In genomic region chr3:194107126-194107525, GRCh38 we compare ENCODE assay signal across 30 cellular contexts. TPM values are rescaled to one million over a fixed set of nuclear protein-coding genes. Genes with fewer than 3 reads are reported as not detected.
DNase-seq lines count a peak whose midpoint lies in the region; ATAC-seq and TF ChIP-seq lines count a peak whose summit lies in the region.
"Had no signal": no experiment of that assay in that cellular context is flagged by ENCODE, and none has a peak within 500 bp of the region (broad histone marks: within the 10 kb centered on the region; RNA-seq: fewer than 3 reads in every experiment).

No MANE protein-coding gene starts in this region.

- peaks cover 17% of the 10 kb centered on the region for H3K4me1 Mint-ChIP-seq in activated naive CD8-positive, alpha-beta T cell treated with anti-CD3 and anti-CD28 coated beads for 36 hours
- peaks cover 67% of the 10 kb centered on the region for H3K4me1 Mint-ChIP-seq in stimulated activated memory B cell treated with anti-CD40 and anti-IgM and Interleukin-4, amounts not matched to agents 10 μg/mL and 1 μg/mL and 100 μg/mL, for 72 hours

- H3K4me3 ChIP-seq in OCI-LY7 (ENCODE audit: low read depth, low read length, poor library complexity, severe bottlenecking) = peak overlapping the region; percentile 81
- no peak overlapping the region for H3K4me3 ChIP-seq in lower lobe of right lung
- H3K4me3 ChIP-seq: adrenal gland, body of pancreas, esophagus muscularis mucosa, heart left ventricle, tibial nerve had no signal

- peak; percentile 6 for DNase-seq in activated CD8-positive, alpha-beta memory T cell treated with anti-CD3 and anti-CD28 coated beads, Interleukin-2, amount 50 U/mL, for 24 hours (ENCODE audit: extremely low read depth)
- DNase-seq in activated CD8-positive, alpha-beta memory T cell treated with anti-CD3 and anti-CD28 coated beads, Interleukin-2, amount 50 U/mL, for 4 hours = no peak
- DNase-seq in OCI-LY7 (ENCODE audit: low spot score) = no peak
- DNase-seq in activated naive CD8-positive, alpha-beta T cell treated with anti-CD3 and anti-CD28 coated beads for 36 hours = peak; percentile 34
- no peak for DNase-seq in lower lobe of right lung
- no peak for DNase-seq in SW480 (ENCODE audit: low spot score)
- DNase-seq: activated CD8-positive, alpha-beta memory T cell treated with anti-CD3 and anti-CD28 coated beads for 24 hours; adrenal gland; BE2C; body of pancreas; dermis blood vessel endothelial cell; DMS153; foreskin keratinocyte; H7; heart left ventricle; kidney; naive thymus-derived CD8-positive, alpha-beta T cell; NCI-H1105; NCI-H187 treated with DMSO at 0.1 percent for 48 hours; NCI-H2171 treated with DMSO at 0.1 percent for 48 hours; occipital lobe; SHP77; T-helper 9 cell had no signal

- peak overlapping the region; percentile 97 for H3K4me2 ChIP-seq in OCI-LY7 (ENCODE audit: low read length)

- H3K79me2 ChIP-seq in OCI-LY7 (ENCODE audit: insufficient read depth, low read depth, low read length) = peaks cover 33% of the 10 kb centered on the region

- no peaks in the 10 kb centered on the region for H3K9me3 ChIP-seq in OCI-LY7 (ENCODE audit: low read length)
- H3K9me3 ChIP-seq in lower lobe of right lung = no peaks in the 10 kb centered on the region
- H3K9me3 ChIP-seq: adrenal gland, BE2C, body of pancreas, esophagus muscularis mucosa, heart left ventricle, tibial nerve had no signal

- H3K9me3 Mint-ChIP-seq in activated naive CD8-positive, alpha-beta T cell treated with anti-CD3 and anti-CD28 coated beads for 36 hours = no peaks in the 10 kb centered on the region
- H3K9me3 Mint-ChIP-seq in stimulated activated memory B cell treated with anti-CD40 and anti-IgM and Interleukin-4, amounts not matched to agents 10 μg/mL and 1 μg/mL and 100 μg/mL, for 72 hours = peaks cover 2% of the 10 kb centered on the region
- H3K9me3 Mint-ChIP-seq: activated T-helper 2 cell treated with anti-CD3 and anti-CD28 coated beads, Interferon-gamma antibody, Interleukin-2, Interleukin-4, amounts not matched to agents 10 μg/mL and 5 μg/mL and 100 μg/mL, durations not matched to agents 14 hours and 24 hours and 36 hours; mesothelial cell of epicardium; naive thymus-derived CD8-positive, alpha-beta T cell had no signal

- CTCF ChIA-PET in OCI-LY7 (lab: Charles Lee; ENCODE audit: unreplicated experiment) = interaction anchor here (0.6 to 0.7 kb wide), 2 partner anchors 9 to 23 kb away, joined by 3 read pairs; no protein-coding TSS in a partner anchor

- H3K27ac ChIP-seq in OCI-LY7 (ENCODE audit: low read depth, low read length, poor library complexity, severe bottlenecking) (peak overlapping the region; percentile 27), lower lobe of right lung (no peak overlapping the region)
- H3K27ac ChIP-seq: adrenal gland, body of pancreas, esophagus muscularis mucosa, foreskin keratinocyte, heart left ventricle, tibial nerve, VCaP had no signal

- H3K36me3 ChIP-seq in OCI-LY7 (ENCODE audit: insufficient read depth, low read length) (peaks cover 13% of the 10 kb centered on the region; the same call in 1 of the 2 replicates), lower lobe of right lung (no peaks in the 10 kb centered on the region)
- H3K36me3 ChIP-seq: adrenal gland, BE2C, esophagus muscularis mucosa, heart left ventricle, tibial nerve had no signal

- H3K27me3 ChIP-seq in lower lobe of right lung (ENCODE audit: low read depth) = no peaks in the 10 kb centered on the region
- H3K27me3 ChIP-seq: adrenal gland, BE2C, body of pancreas, esophagus muscularis mucosa, tibial nerve had no signal

- no peaks in the 10 kb centered on the region for H4K20me1 ChIP-seq in OCI-LY7 (ENCODE audit: insufficient read depth, low read length)

- peaks cover 27% of the 10 kb centered on the region for H3K27me3 Mint-ChIP-seq in activated naive CD8-positive, alpha-beta T cell treated with anti-CD3 and anti-CD28 coated beads for 36 hours
- H3K27me3 Mint-ChIP-seq in stimulated activated memory B cell treated with anti-CD40 and anti-IgM and Interleukin-4, amounts not matched to agents 10 μg/mL and 1 μg/mL and 100 μg/mL, for 72 hours = no peaks in the 10 kb centered on the region

- H3K4me1 ChIP-seq in OCI-LY7 (ENCODE audit: insufficient read depth, low read length, poor library complexity, severe bottlenecking) = peaks cover 64% of the 10 kb centered on the region
- no peaks in the 10 kb centered on the region for H3K4me1 ChIP-seq in lower lobe of right lung
- H3K4me1 ChIP-seq: adrenal gland, esophagus muscularis mucosa, foreskin keratinocyte, heart left ventricle, tibial nerve had no signal

- TF ChIP-seq CTCF in OCI-LY7 (conservative IDR thresholded peaks at IDR 0.05; ENCODE audit: low read length) (no peak), lower lobe of right lung (IDR thresholded peaks at IDR 0.05) (no peak)

- peak; percentile 1 for ATAC-seq in stimulated activated memory B cell treated with anti-CD40 and anti-IgM and Interleukin-4, amounts not matched to agents 10 μg/mL and 1 μg/mL and 100 μg/mL, for 72 hours
- ATAC-seq in lower lobe of right lung = no peak
- ATAC-seq: body of pancreas; foreskin keratinocyte; heart left ventricle; naive thymus-derived CD8-positive, alpha-beta T cell; Panc1 had no signal

- intact Hi-C loops in OCI-LY7 (cut with micrococcal nuclease; ENCODE audit: unreplicated experiment) (no loop called here), lower lobe of right lung (cut with DNase I) (no loop called here)

- POLR2A ChIA-PET in OCI-LY7 (lab: Charles Lee) = interaction anchor here (0.6 to 10.2 kb wide), 16 partner anchors 9 to 473 kb away, joined by 3 to 172 read pairs (median 4); partner anchors contain the start of gene HES1

- no peak overlapping the region for H3K4me3 Mint-ChIP-seq in activated naive CD8-positive, alpha-beta T cell treated with anti-CD3 and anti-CD28 coated beads for 36 hours
- H3K4me3 Mint-ChIP-seq in stimulated activated memory B cell treated with anti-CD40 and anti-IgM and Interleukin-4, amounts not matched to agents 10 μg/mL and 1 μg/mL and 100 μg/mL, for 72 hours = no peak overlapping the region
- H3K4me3 Mint-ChIP-seq: mesothelial cell of epicardium; naive thymus-derived CD8-positive, alpha-beta T cell had no signal

- no peak overlapping the region; the same call in 1 of the 2 replicates for H2AFZ ChIP-seq in OCI-LY7 (ENCODE audit: low read length)

- no peaks in the 10 kb centered on the region for H3K9me2 ChIP-seq in OCI-LY7 (ENCODE audit: insufficient read depth, low read length)

- no TSS peak for BruUV-seq in OCI-LY7 (replicated peaks; lab: Mats Ljungman, UMichigan)

- H3K36me3 Mint-ChIP-seq in activated naive CD8-positive, alpha-beta T cell treated with anti-CD3 and anti-CD28 coated beads for 36 hours = no peaks in the 10 kb centered on the region
- no peaks in the 10 kb centered on the region for H3K36me3 Mint-ChIP-seq in stimulated activated memory B cell treated with anti-CD40 and anti-IgM and Interleukin-4, amounts not matched to agents 10 μg/mL and 1 μg/mL and 100 μg/mL, for 72 hours
- H3K36me3 Mint-ChIP-seq: mesothelial cell of epicardium; naive thymus-derived CD8-positive, alpha-beta T cell had no signal

- H3K27ac Mint-ChIP-seq in activated naive CD8-positive, alpha-beta T cell treated with anti-CD3 and anti-CD28 coated beads for 36 hours = no peak overlapping the region
- H3K27ac Mint-ChIP-seq in stimulated activated memory B cell treated with anti-CD40 and anti-IgM and Interleukin-4, amounts not matched to agents 10 μg/mL and 1 μg/mL and 100 μg/mL, for 72 hours = peak overlapping the region; percentile 68
- H3K27ac Mint-ChIP-seq: activated T-helper 2 cell treated with anti-CD3 and anti-CD28 coated beads, Interferon-gamma antibody, Interleukin-2, Interleukin-4, amounts not matched to agents 10 μg/mL and 5 μg/mL and 100 μg/mL, durations not matched to agents 14 hours and 24 hours and 36 hours; mesothelial cell of epicardium; naive thymus-derived CD8-positive, alpha-beta T cell had no signal

RNA-seq across cellular contexts. Expression of gene HES1, which starts 28.8 kb away (rescaled TPM):
- total RNA-seq in OCI-LY7 (2014; rRNA removed; shearing (Covaris generic)) = 0.72 and 1.1 TPM in 2 replicates
- total RNA-seq in OCI-LY7 (2022) (3.0 and 3.4 TPM in 2 replicates), lower lobe of right lung (29.5 TPM)
- under 1 TPM in 1 of 2 experiments, not detected in 1; 0.14 TPM for total RNA-seq in activated naive CD8-positive, alpha-beta T cell treated with anti-CD3 and anti-CD28 coated beads for 36 hours
- total RNA-seq: naive thymus-derived CD8-positive, alpha-beta T cell had no signal

Comparison
In these comparisons a context has a peak if more than half of its experiments do, and no peak if none do; other contexts are left out.
1. DNase-seq: peak in activated CD8-positive, alpha-beta memory T cell treated with anti-CD3 and anti-CD28 coated beads, Interleukin-2, amount 50 U/mL, for 24 hours (single experiment) and activated naive CD8-positive, alpha-beta T cell treated with anti-CD3 and anti-CD28 coated beads for 36 hours (single experiment); none in activated CD8-positive, alpha-beta memory T cell treated with anti-CD3 and anti-CD28 coated beads, Interleukin-2, amount 50 U/mL, for 4 hours (single experiment), OCI-LY7 (single experiment), lower lobe of right lung (single experiment) and SW480 (single experiment).